ENCODE assay signal across 1 cellular context in genomic region chr1:194357573-194358207, GRCh38.
TF ChIP-seq lines count a peak whose summit lies in the region.

No MANE protein-coding gene starts in this region.

TF ChIP-seq in K562, 482 proteins besides CTCF, POLR2A, EP300 and RAD21 (continued from another document):
- TF ChIP-seq MAZ (CRISPR knock-in tag; conservative IDR thresholded peaks at IDR 0.05 in 1 of 2, IDR thresholded peaks at IDR 0.05 in 1 of 2) = peak in 1 of 2 experiments; percentile 50; a peak in 1 of 4 replicates
